Comparison of ENCODE assay signal across 16 cellular contexts in the genomic region with DNA sequence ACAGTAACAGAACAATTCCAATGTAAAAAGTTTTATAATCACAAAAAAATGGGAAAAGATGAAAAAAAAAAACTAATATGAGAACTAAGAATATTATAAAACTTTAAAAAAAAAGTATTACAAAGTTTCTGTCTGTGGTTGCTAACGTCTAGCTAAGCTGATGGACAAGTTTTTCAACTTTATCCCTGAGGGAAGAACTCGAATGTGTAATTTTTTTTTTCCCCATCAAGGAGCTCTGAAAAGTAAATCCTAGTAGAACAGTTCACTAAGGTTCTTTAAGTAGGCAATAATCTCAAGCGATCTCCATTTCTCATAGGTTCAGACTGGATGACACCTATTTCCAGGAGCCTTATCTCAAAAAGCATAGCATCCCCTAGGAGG. TPM values are rescaled to one million over a fixed set of nuclear protein-coding genes. Genes with fewer than 3 reads are reported as not detected.
DNase-seq lines count a peak whose midpoint lies in the region; ATAC-seq, FAIRE-seq and TF ChIP-seq lines count a peak whose summit lies in the region.
"Had no signal": no experiment of that assay in that cellular context is flagged by ENCODE, and none has a peak within 500 bp of the region (broad histone marks: within the 10 kb centered on the region; RNA-seq: fewer than 3 reads in every experiment).

No MANE protein-coding gene starts in this region.

- no peak overlapping the region for H3K4ac ChIP-seq in mesenchymal stem cell (ENCODE audit: low read depth in 1 of 2, low read length in 2 of 2)

- H2AFZ ChIP-seq in GM23248 (no peak overlapping the region), astrocyte (ENCODE audit: low read depth, low read length) (no peak overlapping the region), mesenchymal stem cell (ENCODE audit: low read depth, low read length) (no peak overlapping the region)

- no peak overlapping the region for H2BK5ac ChIP-seq in mesenchymal stem cell (ENCODE audit: low read depth, low read length, poor library complexity, severe bottlenecking)

- intact Hi-C loops in activated CD4-positive, alpha-beta T cell treated with anti-CD3 and anti-CD28 coated beads, Interleukin-2, amount 10 ng/mL, durations not matched to agents 24 days and 14 days (cut with micrococcal nuclease) = loop anchor here (1.0 to 10.0 kb wide), 5 partner anchors 14 to 173 kb away; no protein-coding TSS in a partner anchor

- no peak for TF ChIP-seq CTCF in astrocyte (IDR thresholded peaks at IDR 0.05; ENCODE audit: insufficient read depth, low read depth, low read length)
- no peak for TF ChIP-seq CTCF in endodermal cell (conservative IDR thresholded peaks at IDR 0.05)
- no peak for TF ChIP-seq CTCF in tibial nerve (IDR thresholded peaks at IDR 0.05)

- in situ Hi-C loops in GM23248 (cut with MboI) = no loop called here

- H3K14ac ChIP-seq in mesenchymal stem cell (ENCODE audit: low read length in 2 of 2) = no peak overlapping the region

- no peak for ATAC-seq in GM19452 (IDR thresholded peaks at IDR 0.05; ENCODE audit: unreplicated experiment)

- H3K27ac ChIP-seq in GM23248 (no peak overlapping the region), astrocyte (ENCODE audit: low read depth, low read length) (peak overlapping the region; percentile 49), mesenchymal stem cell (ENCODE audit: low read length, poor library complexity, severe bottlenecking) (no peak overlapping the region), endodermal cell (ENCODE audit: low read depth, low read length) (no peak overlapping the region), tibial nerve (no peak overlapping the region)
- H3K27ac ChIP-seq: BLaER1 treated with 17β-estradiol and CSF1 and Interleukin-3, amounts not matched to agents 10 nM and 100 nM had no signal

- H3K23ac ChIP-seq in mesenchymal stem cell (ENCODE audit: low read length in 2 of 2) = no peak overlapping the region

- WGBS in GM23248 (ENCODE audit: low coverage in 1 of 2, low lambda C conversion rate in 2 of 2, missing lambda C conversion rate in 2 of 2), 2 experiments = 61 to 64% methylated on average over 3 of the region's 3 CpGs
- WGBS in mesenchymal stem cell = 100% methylated on average over 1 of the region's 3 CpGs
- 60 to 80% methylated on average over 2 to 3 of the region's 3 CpGs for WGBS in endodermal cell (ENCODE audit: insufficient coverage in 1 of 2, insufficient read length in 1 of 2), 2 experiments
- 64 to 65% methylated on average over 3 of the region's 3 CpGs for WGBS in tibial nerve, 2 donors

- H3K36me3 ChIP-seq in GM23248 (ENCODE audit: low read depth) (no peaks in the 10 kb centered on the region), astrocyte (ENCODE audit: insufficient read depth, low read length) (no peaks in the 10 kb centered on the region), mesenchymal stem cell (ENCODE audit: control insufficient read depth in 1 of 2, insufficient read depth in 2 of 2, low read depth in 1 of 2, low read length in 2 of 2) (no peaks in the 10 kb centered on the region), endodermal cell (ENCODE audit: control insufficient read depth, insufficient read depth, low read length) (no peaks in the 10 kb centered on the region), tibial nerve (no peaks in the 10 kb centered on the region)

- no peaks in the 10 kb centered on the region for H3K9me2 ChIP-seq in GM23248 (ENCODE audit: insufficient read depth)

- H3F3A ChIP-seq in GM23248 (ENCODE audit: insufficient read depth) = peaks cover 7% of the 10 kb centered on the region; the same call in 1 of the 2 replicates

- TF ChIP-seq EP300 in tibial nerve (IDR thresholded peaks at IDR 0.05) = no peak

- peaks cover 2% of the 10 kb centered on the region for H3K36me3 Mint-ChIP-seq in activated CD4-positive, alpha-beta T cell treated with anti-CD3 and anti-CD28 coated beads, Interleukin-2, amount 10 ng/mL, durations not matched to agents 24 days and 14 days (ENCODE audit: low read depth)
- H3K36me3 Mint-ChIP-seq in astrocyte (ENCODE audit: low read depth, unreplicated experiment) = no peaks in the 10 kb centered on the region
- no peaks in the 10 kb centered on the region for H3K36me3 Mint-ChIP-seq in endodermal cell (ENCODE audit: low read depth)

- no peaks in the 10 kb centered on the region for H3K27me3 ChIP-seq in GM23248 (replicated peaks; ENCODE audit: insufficient read depth)
- no peaks in the 10 kb centered on the region for H3K27me3 ChIP-seq in astrocyte (ENCODE audit: insufficient read depth, low read length)
- no peaks in the 10 kb centered on the region for H3K27me3 ChIP-seq in mesenchymal stem cell (ENCODE audit: control insufficient read depth in 1 of 2, insufficient read depth in 1 of 2, low read length in 2 of 2)
- no peaks in the 10 kb centered on the region for H3K27me3 ChIP-seq in endodermal cell (ENCODE audit: control insufficient read depth, insufficient read depth, low read length, poor library complexity, severe bottlenecking)
- H3K27me3 ChIP-seq in tibial nerve = no peaks in the 10 kb centered on the region
- H3K27me3 ChIP-seq: BLaER1 treated with 17β-estradiol and CSF1 and Interleukin-3, amounts not matched to agents 10 nM and 100 nM had no signal

- no peak for TF ChIP-seq POLR2A in tibial nerve (IDR thresholded peaks at IDR 0.05)

- H3K4me3 ChIP-seq in GM23248 (no peak overlapping the region), astrocyte (ENCODE audit: insufficient read depth, low read depth, low read length) (no peak overlapping the region), mesenchymal stem cell (ENCODE audit: insufficient read depth in 1 of 2, low read depth in 1 of 2, low read length in 2 of 2) (no peak overlapping the region), endodermal cell (ENCODE audit: low read length) (no peak overlapping the region), tibial nerve (no peak overlapping the region)
- H3K4me3 ChIP-seq: BLaER1 treated with 17β-estradiol and CSF1 and Interleukin-3, amounts not matched to agents 10 nM and 100 nM had no signal

- peaks cover 31% of the 10 kb centered on the region for H3K4me1 Mint-ChIP-seq in activated CD4-positive, alpha-beta T cell treated with anti-CD3 and anti-CD28 coated beads, Interleukin-2, amount 10 ng/mL, durations not matched to agents 24 days and 14 days
- H3K4me1 Mint-ChIP-seq in astrocyte (ENCODE audit: low read depth, unreplicated experiment) (peaks cover 13% of the 10 kb centered on the region), endodermal cell (peaks cover 40% of the 10 kb centered on the region)

- H2BK12ac ChIP-seq in mesenchymal stem cell (ENCODE audit: low read length in 2 of 2) = no peak overlapping the region

- peak overlapping the region; percentile 56 for H3K4me3 Mint-ChIP-seq in activated CD4-positive, alpha-beta T cell treated with anti-CD3 and anti-CD28 coated beads, Interleukin-2, amount 10 ng/mL, durations not matched to agents 24 days and 14 days
- H3K4me3 Mint-ChIP-seq in astrocyte (ENCODE audit: unreplicated experiment) = peak overlapping the region; percentile 2
- no peak overlapping the region for H3K4me3 Mint-ChIP-seq in endodermal cell

- no peak overlapping the region for H4K91ac ChIP-seq in mesenchymal stem cell (ENCODE audit: low read length)

- peaks cover 37% of the 10 kb centered on the region for H3K79me1 ChIP-seq in mesenchymal stem cell (replicated peaks; ENCODE audit: low read length, poor library complexity, severe bottlenecking)

- H3K9ac ChIP-seq in GM23248 (no peak overlapping the region), astrocyte (ENCODE audit: low read length) (no peak overlapping the region), mesenchymal stem cell (ENCODE audit: low read length) (no peak overlapping the region), endodermal cell (ENCODE audit: extremely low read depth, low read length, poor library complexity, severe bottlenecking) (no peak overlapping the region)
- H3K9ac ChIP-seq: BLaER1 treated with 17β-estradiol and CSF1 and Interleukin-3, amounts not matched to agents 10 nM and 100 nM had no signal

- no peak overlapping the region for H4K8ac ChIP-seq in mesenchymal stem cell (ENCODE audit: low read length)

- no peak overlapping the region for H3K27ac Mint-ChIP-seq in activated CD4-positive, alpha-beta T cell treated with anti-CD3 and anti-CD28 coated beads, Interleukin-2, amount 10 ng/mL, durations not matched to agents 24 days and 14 days
- H3K27ac Mint-ChIP-seq in astrocyte (ENCODE audit: unreplicated experiment) (no peak overlapping the region), endodermal cell (no peak overlapping the region)

- H3K18ac ChIP-seq in mesenchymal stem cell (ENCODE audit: low read depth in 1 of 2, low read length in 2 of 2) = no peak overlapping the region

- no peak for FAIRE-seq in astrocyte (lab: Jason Lieb, UNC)

- no peaks in the 10 kb centered on the region for H3K27me3 Mint-ChIP-seq in activated CD4-positive, alpha-beta T cell treated with anti-CD3 and anti-CD28 coated beads, Interleukin-2, amount 10 ng/mL, durations not matched to agents 24 days and 14 days
- H3K27me3 Mint-ChIP-seq in astrocyte (ENCODE audit: low read depth, unreplicated experiment) = no peaks in the 10 kb centered on the region
- no peaks in the 10 kb centered on the region for H3K27me3 Mint-ChIP-seq in endodermal cell (ENCODE audit: insufficient read depth)

- no peak overlapping the region for H2BK120ac ChIP-seq in mesenchymal stem cell (ENCODE audit: low read depth, low read length)

- H3K9me3 Mint-ChIP-seq in activated CD4-positive, alpha-beta T cell treated with anti-CD3 and anti-CD28 coated beads, Interleukin-2, amount 10 ng/mL, durations not matched to agents 24 days and 14 days = no peaks in the 10 kb centered on the region
- H3K9me3 Mint-ChIP-seq in astrocyte (ENCODE audit: unreplicated experiment) (no peaks in the 10 kb centered on the region), endodermal cell (no peaks in the 10 kb centered on the region)

- H2AK5ac ChIP-seq in mesenchymal stem cell (ENCODE audit: low read length, severe bottlenecking) = peak overlapping the region; percentile 47

- no peak overlapping the region for H2BK15ac ChIP-seq in mesenchymal stem cell (ENCODE audit: low read depth, poor library complexity, severe bottlenecking)

- H3K4me1 ChIP-seq in GM23248 (ENCODE audit: insufficient read depth) = no peaks in the 10 kb centered on the region
- peaks cover 7% of the 10 kb centered on the region for H3K4me1 ChIP-seq in astrocyte (ENCODE audit: insufficient read depth, low read length)
- peaks cover 2% of the 10 kb centered on the region for H3K4me1 ChIP-seq in mesenchymal stem cell (ENCODE audit: control insufficient read depth, insufficient read depth, low read depth, low read length)
- H3K4me1 ChIP-seq in endodermal cell (ENCODE audit: control insufficient read depth, insufficient read depth, low read length) = peaks cover 8% of the 10 kb centered on the region
- peaks cover 0 to 6% (median 0%) of the 10 kb centered on the region in 4 donors for H3K4me1 ChIP-seq in tibial nerve

- no peaks in the 10 kb centered on the region for H4K20me1 ChIP-seq in GM23248 (ENCODE audit: insufficient read depth)
- H4K20me1 ChIP-seq in astrocyte (ENCODE audit: insufficient read depth, low read length) = peaks cover 32% of the 10 kb centered on the region

- peaks cover 17% of the 10 kb centered on the region; the same call in 1 of the 2 replicates for H3K79me2 ChIP-seq in GM23248 (ENCODE audit: insufficient read depth)
- peaks cover 74% of the 10 kb centered on the region for H3K79me2 ChIP-seq in astrocyte (ENCODE audit: insufficient read depth, low read length)

- DNase-seq in activated CD4-positive, alpha-beta T cell treated with anti-CD3 and anti-CD28 coated beads, Interleukin-2, amount 10 ng/mL, durations not matched to agents 24 days and 14 days = no peak
- no peak for DNase-seq in activated CD4-positive, alpha-beta T cell treated with anti-CD3 and anti-CD28 coated beads, Interleukin-2, amount 50 U/mL, for 4 hours
- no peak for DNase-seq in GM23248
- no peak for DNase-seq in astrocyte (ENCODE audit: low read depth)
- no peak for DNase-seq in mesenchymal stem cell
- DNase-seq in endodermal cell = no peak
- no peak for DNase-seq in tibial nerve (ENCODE audit: low spot score in 2 of 2)
- DNase-seq: 8988T, DMS 273 treated with DMSO at 0.1 percent for 48 hours, MV-4-11, NCI-H1417 treated with DMSO at 0.1 percent for 48 hours, NCI-H2081, NCI-H524, SIG-M5 had no signal

- H3K9me3 ChIP-seq in GM23248 (ENCODE audit: low read depth) = no peaks in the 10 kb centered on the region
- no peaks in the 10 kb centered on the region for H3K9me3 ChIP-seq in astrocyte (ENCODE audit: insufficient read depth, low read depth, low read length)
- H3K9me3 ChIP-seq in mesenchymal stem cell (ENCODE audit: control insufficient read depth, low read length) = no peaks in the 10 kb centered on the region
- H3K9me3 ChIP-seq in endodermal cell (ENCODE audit: control insufficient read depth, low read length) = no peaks in the 10 kb centered on the region
- no peaks in the 10 kb centered on the region for H3K9me3 ChIP-seq in tibial nerve

- H3K4me2 ChIP-seq in GM23248 (ENCODE audit: unreplicated experiment) (peak overlapping the region; percentile 34), astrocyte (ENCODE audit: low read length) (peak overlapping the region; percentile 19), mesenchymal stem cell (ENCODE audit: low read length, poor library complexity, severe bottlenecking) (no peak overlapping the region)
- H3K4me2 ChIP-seq: BLaER1 treated with 17β-estradiol and CSF1 and Interleukin-3, amounts not matched to agents 10 nM and 100 nM had no signal

RNA-seq across cellular contexts. Expression of a gene that starts 14.2 kb away (rescaled TPM):
- total RNA-seq in activated CD4-positive, alpha-beta T cell treated with anti-CD3 and anti-CD28 coated beads, Interleukin-2, amount 10 ng/mL, durations not matched to agents 24 days and 14 days = 23.0 and 23.1 TPM in 2 replicates
- 7.8 and 9.4 TPM in 2 replicates for total RNA-seq in GM23248 (2014; rRNA removed; shearing (Covaris generic))
- polyA plus RNA-seq in GM23248 (2016; fragmentation: Nextera tagmentation; extraction: Ambion mirVana) = 1.1 and 1.2 TPM in 2 replicates
- 27.3 TPM in 2 replicates for total RNA-seq in astrocyte
- polyA plus RNA-seq in mesenchymal stem cell (2013, experiment 1 of 2) = 19.9 TPM
- 19.8 TPM for polyA plus RNA-seq in mesenchymal stem cell (2013, experiment 2 of 2)
- total RNA-seq in endodermal cell = 10 to 100 TPM; 51.8 to 54.9 TPM
- polyA plus RNA-seq in endodermal cell (2013, experiment 1 of 2) = 69.8 TPM
- polyA plus RNA-seq in endodermal cell (2013, experiment 2 of 2) = 66.8 TPM
- total RNA-seq in tibial nerve = 10 to 100 TPM; 14.9 to 26.3 (median 20.2) TPM
